Comparison of ENCODE assay signal across 8 cellular contexts in genomic region chr1:202810193-202810614, GRCh38. TPM values are rescaled to one million over a fixed set of nuclear protein-coding genes. Genes with fewer than 3 reads are reported as not detected.
DNase-seq lines count a peak whose midpoint lies in the region; ATAC-seq and TF ChIP-seq lines count a peak whose summit lies in the region.

No MANE protein-coding gene starts in this region.

- peaks cover 31% of the 10 kb centered on the region for H3K79me2 ChIP-seq in mammary epithelial cell (ENCODE audit: insufficient read depth, low read length)

- CTCF ChIA-PET in mammary epithelial cell (lab: Charles Lee; ENCODE audit: low non-redundant PET) = no interaction called here

- no peaks in the 10 kb centered on the region for H4K20me1 ChIP-seq in mammary epithelial cell (ENCODE audit: insufficient read depth, low read length)

- dilution Hi-C loops in mammary epithelial cell (cut with HindIII; ENCODE audit: low sequenced_read_pairs) = no loop called here

- H3K9me3 ChIP-seq in heart left ventricle (no peaks in the 10 kb centered on the region), mammary epithelial cell (replicated peaks; ENCODE audit: insufficient read depth, low read length) (no peaks in the 10 kb centered on the region), mesodermal cell (ENCODE audit: control insufficient read depth, low read length) (no peaks in the 10 kb centered on the region)

- BruUV-seq in mammary epithelial cell (replicated peaks; lab: Mats Ljungman, UMichigan) = no TSS peak

- TF ChIP-seq CTCF in heart left ventricle (IDR thresholded peaks at IDR 0.05) (no peak), mammary epithelial cell (conservative IDR thresholded peaks at IDR 0.05 in 1 of 2, IDR thresholded peaks at IDR 0.05 in 1 of 2; ENCODE audit: extremely low read depth in 1 of 2, insufficient read depth in 1 of 2, low read depth in 1 of 2, low read length in 2 of 2) (no peak)

- H3K4me3 ChIP-seq in heart left ventricle (peak overlapping the region; percentile 51 to 89 (median 75)), mammary epithelial cell (replicated peaks in 1 of 3; ENCODE audit: insufficient read depth in 1 of 3, low read depth in 2 of 3, low read length in 3 of 3) (peak overlapping the region; percentile 43 to 60 (median 58)), mesodermal cell (ENCODE audit: extremely low read depth, insufficient read depth, low read length, poor library complexity, severe bottlenecking) (peak overlapping the region; percentile 91), urinary bladder (ENCODE audit: low read depth, low read length) (peak overlapping the region; percentile 77)

- in situ Hi-C loops in mammary epithelial cell (cut with MboI; ENCODE audit: low sequenced_read_pairs in 2 of 2) = loop anchor here in 1 of 2 donors (5.0 to 25.0 kb wide), 2 partner anchors 52 to 98 kb away; partner anchors contain the start of gene SYT2

- 3 to 6% (median 5%) methylated on average over 13 of the region's 13 CpGs for WGBS in heart left ventricle, 4 donors
- WGBS in mammary epithelial cell (ENCODE audit: low coverage, missing lambda C conversion rate) = 3% methylated on average over 11 of the region's 13 CpGs
- 12 to 24% methylated on average over 11 of the region's 13 CpGs for WGBS in mesodermal cell (ENCODE audit: insufficient coverage in 2 of 2), 2 experiments
- 10% methylated on average over 13 of the region's 13 CpGs for WGBS in urinary bladder

- intact Hi-C loops in heart left ventricle (cut with DNase I) = loop anchor here in 7 of 10 donors (2.0 to 5.0 kb wide), 6 partner anchors 47 to 147 kb away; partner anchors contain the start of genes RABIF (in 4 of the 7) and ADIPOR1 (in 1 of the 7)
- intact Hi-C loops in left cardiac atrium (cut with DNase I) = no loop called here
- intact Hi-C loops in mammary epithelial cell (cut with micrococcal nuclease) = loop anchor here (2.0 kb wide), 2 partner anchors 79 to 189 kb away; partner anchors contain the start of gene RABIF

- no peak for TF ChIP-seq POLR2A in heart left ventricle (IDR thresholded peaks at IDR 0.05)

- H3K4me2 ChIP-seq in mammary epithelial cell (ENCODE audit: insufficient read depth, low read depth, low read length) = peak overlapping the region; percentile 90

- H3K9ac ChIP-seq in mammary epithelial cell (ENCODE audit: insufficient read depth, low read length) = peak overlapping the region; percentile 9

- H2AFZ ChIP-seq in mammary epithelial cell (ENCODE audit: low read depth, low read length) = peak overlapping the region; percentile 96

- H3K27ac ChIP-seq in heart left ventricle (peak overlapping the region; percentile 43 to 91 (median 82)), mammary epithelial cell (ENCODE audit: insufficient read depth, low read depth, low read length) (peak overlapping the region; percentile 62), mesodermal cell (ENCODE audit: low read depth, low read length, severe bottlenecking) (peak overlapping the region; percentile 83), urinary bladder (ENCODE audit: low read depth) (peak overlapping the region; percentile 83)

- no peaks in the 10 kb centered on the region for H3K27me3 ChIP-seq in heart left ventricle
- no peaks in the 10 kb centered on the region for H3K27me3 ChIP-seq in mammary epithelial cell (ENCODE audit: insufficient read depth, low read length)

- no peak for ATAC-seq in heart left ventricle
- ATAC-seq in left cardiac atrium = no peak
- no peak for ATAC-seq in left lobe of liver
- no peak for ATAC-seq in HG03196 (IDR thresholded peaks at IDR 0.05; ENCODE audit: unreplicated experiment)

- H3K36me3 ChIP-seq in heart left ventricle = no peaks in the 10 kb centered on the region
- H3K36me3 ChIP-seq in mammary epithelial cell (ENCODE audit: insufficient read depth, low read length) = no peaks in the 10 kb centered on the region
- H3K36me3 ChIP-seq in mesodermal cell (ENCODE audit: control insufficient read depth, insufficient read depth, low read length) = no peaks in the 10 kb centered on the region
- no peaks in the 10 kb centered on the region for H3K36me3 ChIP-seq in urinary bladder (ENCODE audit: insufficient read depth)

- H3K4me1 ChIP-seq in heart left ventricle (peaks cover 0 to 44% (median 20%) of the 10 kb centered on the region in 12 donors), mammary epithelial cell (ENCODE audit: insufficient read depth, low read length) (peaks cover 43% of the 10 kb centered on the region), mesodermal cell (ENCODE audit: control insufficient read depth, insufficient read depth, low read length, poor library complexity, severe bottlenecking) (peaks cover 17% of the 10 kb centered on the region), urinary bladder (ENCODE audit: insufficient read depth) (no peaks in the 10 kb centered on the region)

- DNase-seq in heart left ventricle = no peak
- DNase-seq in left cardiac atrium = no peak
- no peak for DNase-seq in mammary epithelial cell
- DNase-seq in pons (ENCODE audit: low spot score) = no peak
- no peak for DNase-seq in left lobe of liver (ENCODE audit: low spot score)

RNA-seq across cellular contexts. Expression of gene PCAT6, which starts 0.6 kb away (rescaled TPM):
- total RNA-seq in heart left ventricle (1 to 10 TPM in 5 of 9 donors, under 1 TPM in 3, not detected in 1; 0.39 to 2.5 (median 1.0) TPM), left cardiac atrium (1 to 10 TPM; 1.2 to 1.7 TPM), mammary epithelial cell (1 to 10 TPM in 1 of 2 donors, under 1 TPM in 1; 0.17 to 5.6 TPM), urinary bladder (not detected), left lobe of liver (0.65 TPM)
- polyA plus RNA-seq in heart left ventricle (1 to 10 TPM in 1 of 2 donors, under 1 TPM in 1; 0.55 to 1.9 TPM), mammary epithelial cell (2.4 TPM), urinary bladder (2.5 TPM)
- polyA minus RNA-seq in mammary epithelial cell = 1.4 TPM
- 15.1 TPM for polyA plus RNA-seq in mesodermal cell (2013, experiment 1 of 2)
- 12.4 TPM for polyA plus RNA-seq in mesodermal cell (2013, experiment 2 of 2)

RNA-seq across cellular contexts. Expression of gene KDM5B, which starts 2.0 kb away (rescaled TPM):
- 10 to 100 TPM; 11.5 to 22.9 (median 15.1) TPM for total RNA-seq in heart left ventricle
- polyA plus RNA-seq in heart left ventricle = 1 to 10 TPM; 5.2 to 6.2 TPM
- 10 to 100 TPM; 16.6 to 18.0 TPM for total RNA-seq in left cardiac atrium
- total RNA-seq in mammary epithelial cell = 100 to 1,000 TPM in 1 of 2 donors, 10 to 100 TPM in 1; 88.9 to 104 TPM
- 36.7 TPM for polyA plus RNA-seq in mammary epithelial cell
- polyA minus RNA-seq in mammary epithelial cell = 103 TPM
- 104 TPM for polyA plus RNA-seq in mesodermal cell (2013, experiment 1 of 2)
- polyA plus RNA-seq in mesodermal cell (2013, experiment 2 of 2) = 95.3 TPM
- 189 TPM for total RNA-seq in urinary bladder
- polyA plus RNA-seq in urinary bladder = 16.8 TPM
- 17.1 TPM for total RNA-seq in left lobe of liver

Comparison
In these comparisons a context has a peak if more than half of its experiments do, and no peak if none do; other contexts are left out.
1. intact Hi-C loops: an anchor here in heart left ventricle (2.0 to 5.0 kb wide) and mammary epithelial cell (2.0 kb wide); none called in left cardiac atrium.